ENCODE assay signal across 8 cellular contexts in the genomic region with DNA sequence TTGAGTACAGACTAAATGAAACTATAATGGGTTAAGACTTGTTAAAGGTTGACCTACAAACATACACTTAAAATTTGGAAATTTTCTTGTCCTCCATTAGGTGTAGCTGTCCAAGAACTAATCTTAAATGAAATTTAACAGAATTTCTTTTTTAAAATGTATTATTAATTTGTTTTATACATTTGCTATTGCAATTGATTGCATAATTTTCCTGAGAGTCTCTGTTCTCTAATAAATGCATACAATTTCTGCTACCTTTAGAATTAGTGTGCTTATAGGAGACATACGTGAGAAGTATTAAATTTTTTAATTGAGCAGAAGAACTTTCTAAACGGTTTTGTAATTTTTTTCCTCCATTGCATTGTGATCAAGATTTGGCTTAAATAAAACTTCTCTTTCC. TPM values are rescaled to one million over a fixed set of nuclear protein-coding genes. Genes with fewer than 3 reads are reported as not detected.
DNase-seq lines count a peak whose midpoint lies in the region; ATAC-seq and TF ChIP-seq lines count a peak whose summit lies in the region.

No MANE protein-coding gene starts in this region.

- H3K9me3 Mint-ChIP-seq in activated naive CD4-positive, alpha-beta T cell treated with anti-CD3 and anti-CD28 coated beads for 36 hours: no peaks in the 10 kb centered on the region
- no peaks in the 10 kb centered on the region for H3K9me3 Mint-ChIP-seq in activated naive CD4-positive, alpha-beta T cell treated with anti-CD3 and anti-CD28 coated beads, Interleukin-2, amount 50 U/mL, for 72 hours
- H3K9me3 Mint-ChIP-seq in activated CD8-positive, alpha-beta T cell treated with anti-CD3 and anti-CD28 coated beads for 36 hours: no peaks in the 10 kb centered on the region

- H3K4me3 Mint-ChIP-seq in activated naive CD4-positive, alpha-beta T cell treated with anti-CD3 and anti-CD28 coated beads for 36 hours: peak overlapping the region; percentile 99
- H3K4me3 Mint-ChIP-seq in activated CD8-positive, alpha-beta T cell treated with anti-CD3 and anti-CD28 coated beads for 36 hours: peak overlapping the region; percentile 82

- H3K9ac ChIP-seq in stomach smooth muscle (ENCODE audit: low read length in 2 of 2): no peak overlapping the region

- CTCF ChIA-PET in activated naive CD4-positive, alpha-beta T cell treated with anti-CD3 and anti-CD28 coated beads for 36 hours (lab: Charles Lee): interaction anchor here (0.6 to 1.0 kb wide), 3 partner anchors 177 to 539 kb away, joined by 3 read pairs; no protein-coding TSS in a partner anchor
- CTCF ChIA-PET in activated CD8-positive, alpha-beta T cell treated with anti-CD3 and anti-CD28 coated beads for 36 hours (lab: Charles Lee): interaction anchor here (0.7 kb wide), 1 partner anchor 170 kb away, joined by 3 read pairs; no protein-coding TSS in a partner anchor

- H3K9me3 ChIP-seq in iPS-18c (ENCODE audit: control insufficient read depth, insufficient read depth, low read length): no peaks in the 10 kb centered on the region
- no peaks in the 10 kb centered on the region for H3K9me3 ChIP-seq in stomach smooth muscle (ENCODE audit: control insufficient read depth in 2 of 2, low read length in 2 of 2)

- POLR2A ChIA-PET in activated CD8-positive, alpha-beta T cell treated with anti-CD3 and anti-CD28 coated beads for 36 hours (lab: Charles Lee): interaction anchor here (1.4 kb wide), 1 partner anchor 19 kb away, joined by 3 read pairs; no protein-coding TSS in a partner anchor

- ATAC-seq in activated naive CD4-positive, alpha-beta T cell treated with anti-CD3 and anti-CD28 coated beads, Interleukin-2, amount 50 U/mL, for 72 hours: no peak
- no peak for ATAC-seq in activated CD8-positive, alpha-beta T cell treated with anti-CD3 and anti-CD28 coated beads for 36 hours

- intact Hi-C loops in activated naive CD4-positive, alpha-beta T cell treated with anti-CD3 and anti-CD28 coated beads for 36 hours (cut with micrococcal nuclease): loop anchor here (1.0 to 2.0 kb wide), 2 partner anchors 271 to 324 kb away; no protein-coding TSS in a partner anchor
- intact Hi-C loops in activated CD8-positive, alpha-beta T cell treated with anti-CD3 and anti-CD28 coated beads for 36 hours (cut with micrococcal nuclease): no loop called here

- peak overlapping the region; percentile 84 for H3K27ac Mint-ChIP-seq in activated naive CD4-positive, alpha-beta T cell treated with anti-CD3 and anti-CD28 coated beads for 36 hours
- peak overlapping the region in 1 of 2 donors; percentile 86 for H3K27ac Mint-ChIP-seq in activated naive CD4-positive, alpha-beta T cell treated with anti-CD3 and anti-CD28 coated beads, Interleukin-2, amount 50 U/mL, for 72 hours
- H3K27ac Mint-ChIP-seq in activated CD8-positive, alpha-beta T cell treated with anti-CD3 and anti-CD28 coated beads for 36 hours: peak overlapping the region; percentile 73

- peaks cover 4% of the 10 kb centered on the region for H3K4me1 ChIP-seq in stomach smooth muscle (ENCODE audit: control insufficient read depth, insufficient read depth, low read length)

- no peak for DNase-seq in activated naive CD4-positive, alpha-beta T cell treated with anti-CD3 and anti-CD28 coated beads for 36 hours
- no peak for DNase-seq in activated naive CD4-positive, alpha-beta T cell treated with anti-CD3 and anti-CD28 coated beads, Interleukin-2, amount 50 U/mL, for 72 hours (ENCODE audit: low spot score in 2 of 2)
- DNase-seq in activated CD8-positive, alpha-beta T cell treated with anti-CD3 and anti-CD28 coated beads for 36 hours: no peak
- DNase-seq in NCI-H128 (lab: John Stamatoyannopoulos, UW; ENCODE audit: unreplicated experiment) (no peak), T-helper 9 cell (no peak), DMS53 (lab: John Stamatoyannopoulos, UW) (no peak)

- peaks cover 12% of the 10 kb centered on the region for H3K36me3 Mint-ChIP-seq in activated naive CD4-positive, alpha-beta T cell treated with anti-CD3 and anti-CD28 coated beads for 36 hours (ENCODE audit: low read depth)
- H3K36me3 Mint-ChIP-seq in activated naive CD4-positive, alpha-beta T cell treated with anti-CD3 and anti-CD28 coated beads, Interleukin-2, amount 50 U/mL, for 72 hours: peaks cover 14 to 15% of the 10 kb centered on the region in 2 donors
- H3K36me3 Mint-ChIP-seq in activated CD8-positive, alpha-beta T cell treated with anti-CD3 and anti-CD28 coated beads for 36 hours (ENCODE audit: low read depth): peaks cover 15% of the 10 kb centered on the region

- H3K36me3 ChIP-seq in stomach smooth muscle (ENCODE audit: control insufficient read depth in 2 of 2, insufficient read depth in 2 of 2, low read length in 2 of 2): peaks cover 3 to 5% of the 10 kb centered on the region in 2 donors

- no peak for TF ChIP-seq CTCF in activated CD8-positive, alpha-beta T cell treated with anti-CD3 and anti-CD28 coated beads for 36 hours (IDR thresholded peaks at IDR 0.05)

- H3K27ac ChIP-seq in stomach smooth muscle (ENCODE audit: low read length): no peak overlapping the region

- H3K27me3 Mint-ChIP-seq in activated naive CD4-positive, alpha-beta T cell treated with anti-CD3 and anti-CD28 coated beads for 36 hours (ENCODE audit: low read depth): no peaks in the 10 kb centered on the region
- H3K27me3 Mint-ChIP-seq in activated CD8-positive, alpha-beta T cell treated with anti-CD3 and anti-CD28 coated beads for 36 hours: no peaks in the 10 kb centered on the region

- H3K4me1 Mint-ChIP-seq in activated naive CD4-positive, alpha-beta T cell treated with anti-CD3 and anti-CD28 coated beads for 36 hours (ENCODE audit: low read depth): peaks cover 16% of the 10 kb centered on the region
- peaks cover 24% of the 10 kb centered on the region for H3K4me1 Mint-ChIP-seq in activated CD8-positive, alpha-beta T cell treated with anti-CD3 and anti-CD28 coated beads for 36 hours (ENCODE audit: low read depth)

- H3K27me3 ChIP-seq in stomach smooth muscle (ENCODE audit: control insufficient read depth in 1 of 2, insufficient read depth in 2 of 2, low read length in 2 of 2): no peaks in the 10 kb centered on the region

- peak overlapping the region; percentile 88; the same call in 1 of the 2 replicates for H3K4me3 ChIP-seq in iPS-18c (ENCODE audit: insufficient read depth, low read depth, low read length)
- H3K4me3 ChIP-seq in stomach smooth muscle (ENCODE audit: low read length in 2 of 2): peak overlapping the region; percentile 89 to 91

RNA-seq across cellular contexts. Expression of a gene that starts 1.5 kb away (rescaled TPM):
- 10 to 100 TPM; 11.5 to 11.9 TPM for total RNA-seq in activated naive CD4-positive, alpha-beta T cell treated with anti-CD3 and anti-CD28 coated beads for 36 hours
- 10 to 100 TPM in 1 of 2 donors, 1 to 10 TPM in 1; 8.0 to 11.3 TPM for total RNA-seq in activated naive CD4-positive, alpha-beta T cell treated with anti-CD3 and anti-CD28 coated beads, Interleukin-2, amount 50 U/mL, for 72 hours
- 1 to 10 TPM; 8.2 to 9.4 TPM for total RNA-seq in activated CD8-positive, alpha-beta T cell treated with anti-CD3 and anti-CD28 coated beads for 36 hours
